Comparison of ENCODE assay signal across 8 cellular contexts in genomic region chr11:31397239-31397834, GRCh38. TPM values are rescaled to one million over a fixed set of nuclear protein-coding genes. Genes with fewer than 3 reads are reported as not detected.
DNase-seq lines count a peak whose midpoint lies in the region; ATAC-seq, FAIRE-seq and TF ChIP-seq lines count a peak whose summit lies in the region.

No MANE protein-coding gene starts in this region.

- no peak for ATAC-seq in HG03460 (IDR thresholded peaks at IDR 0.05; ENCODE audit: unreplicated experiment)

- peak; percentile 84 for FAIRE-seq in H54 (lab: Jason Lieb, UNC)

- H3K4me1 ChIP-seq in ovary (ENCODE audit: insufficient read depth), result no peaks in the 10 kb centered on the region

- TF ChIP-seq EP300 in ovary (IDR thresholded peaks at IDR 0.05), result no peak

- H3K36me3 ChIP-seq in ovary, result no peaks in the 10 kb centered on the region

- TF ChIP-seq POLR2A in H54 (IDR thresholded peaks at IDR 0.05; ENCODE audit: low read depth, low read length) (no peak), ovary (IDR thresholded peaks at IDR 0.05) (no peak)

- intact Hi-C loops in dorsolateral prefrontal cortex (cut with DNase I) (loop anchor here (2.0 to 10.0 kb wide), 4 partner anchors 417 to 777 kb away; partner anchors contain the start of gene PAX6 (in 1 of the 2)), ovary (cut with DNase I) (no loop called here)

- H3K27me3 ChIP-seq in dorsolateral prefrontal cortex, result no peaks in the 10 kb centered on the region
- no peaks in the 10 kb centered on the region for H3K27me3 ChIP-seq in ovary

- no peak overlapping the region for H3K4me3 ChIP-seq in dorsolateral prefrontal cortex
- no peak overlapping the region for H3K4me3 ChIP-seq in ovary

- TF ChIP-seq CTCF in dorsolateral prefrontal cortex (IDR thresholded peaks at IDR 0.05 in 54 of 56, conservative IDR thresholded peaks at IDR 0.05 in 2 of 56; ENCODE audit: low read depth in 1 of 56, partially characterized antibody in 56 of 56), result peak; percentile 37 to 86 (median 66)
- peak in 2 of 3 donors; percentile 10 to 12 for TF ChIP-seq CTCF in ovary (IDR thresholded peaks at IDR 0.05)

- 37 to 44% (median 40%) methylated on average over 5 of the region's 5 CpGs for WGBS in ovary, 3 donors

- H3K27ac ChIP-seq in dorsolateral prefrontal cortex (no peak overlapping the region), ovary (no peak overlapping the region)

- H3K9me3 ChIP-seq in ovary, result no peaks in the 10 kb centered on the region

- DNase-seq in COLO829 (ENCODE audit: low spot score) (peak; percentile 28), H54 (ENCODE audit: insufficient read length, low spot score) (no peak), NCI-H446 treated with DMSO at 0.1 percent for 48 hours (lab: John Stamatoyannopoulos, UW) (peak; percentile 46), dorsolateral prefrontal cortex (no peak), ovary (no peak), dedifferentiated amniotic fluid mesenchymal stem cell (ENCODE audit: extremely low spot score) (no peak)
- no peak for DNase-seq in activated CD8-positive, alpha-beta memory T cell treated with anti-CD3 and anti-CD28 coated beads for 24 hours

RNA-seq across cellular contexts. Expression of gene DNAJC24, which starts 27.7 kb away (rescaled TPM):
- 10 to 100 TPM; 13.7 to 38.1 (median 21.7) TPM for total RNA-seq in dorsolateral prefrontal cortex
- 10 to 100 TPM in 5 of 7 donors, 1 to 10 TPM in 2; 8.3 to 15.2 (median 10.9) TPM for total RNA-seq in ovary
- 10 to 100 TPM in 1 of 2 donors, 1 to 10 TPM in 1; 5.3 to 10.4 TPM for polyA plus RNA-seq in ovary

RNA-seq across cellular contexts. Expression of gene DCDC1, which starts 27.8 kb away (rescaled TPM):
- total RNA-seq in dorsolateral prefrontal cortex, result 1 to 10 TPM in 118 of 120 experiments, under 1 TPM in 2; 0.80 to 6.7 (median 2.9) TPM
- 10 to 100 TPM in 1 of 7 donors, 1 to 10 TPM in 5, under 1 TPM in 1; 0.81 to 18.4 (median 1.7) TPM for total RNA-seq in ovary
- polyA plus RNA-seq in ovary, result under 1 TPM; 0.16 to 0.27 TPM

Comparison
In these comparisons a context has a peak if more than half of its experiments do, and no peak if none do; other contexts are left out.
1. DNase-seq: peak in COLO829 (single experiment) and NCI-H446 treated with DMSO at 0.1 percent for 48 hours (single experiment); none in H54 (single experiment), dorsolateral prefrontal cortex (0 of 10), ovary (0 of 5), dedifferentiated amniotic fluid mesenchymal stem cell (single experiment) and activated CD8-positive, alpha-beta memory T cell treated with anti-CD3 and anti-CD28 coated beads for 24 hours (single experiment).
2. intact Hi-C loops: an anchor here in dorsolateral prefrontal cortex (2.0 to 10.0 kb wide); none called in ovary.